In the genomic region with DNA sequence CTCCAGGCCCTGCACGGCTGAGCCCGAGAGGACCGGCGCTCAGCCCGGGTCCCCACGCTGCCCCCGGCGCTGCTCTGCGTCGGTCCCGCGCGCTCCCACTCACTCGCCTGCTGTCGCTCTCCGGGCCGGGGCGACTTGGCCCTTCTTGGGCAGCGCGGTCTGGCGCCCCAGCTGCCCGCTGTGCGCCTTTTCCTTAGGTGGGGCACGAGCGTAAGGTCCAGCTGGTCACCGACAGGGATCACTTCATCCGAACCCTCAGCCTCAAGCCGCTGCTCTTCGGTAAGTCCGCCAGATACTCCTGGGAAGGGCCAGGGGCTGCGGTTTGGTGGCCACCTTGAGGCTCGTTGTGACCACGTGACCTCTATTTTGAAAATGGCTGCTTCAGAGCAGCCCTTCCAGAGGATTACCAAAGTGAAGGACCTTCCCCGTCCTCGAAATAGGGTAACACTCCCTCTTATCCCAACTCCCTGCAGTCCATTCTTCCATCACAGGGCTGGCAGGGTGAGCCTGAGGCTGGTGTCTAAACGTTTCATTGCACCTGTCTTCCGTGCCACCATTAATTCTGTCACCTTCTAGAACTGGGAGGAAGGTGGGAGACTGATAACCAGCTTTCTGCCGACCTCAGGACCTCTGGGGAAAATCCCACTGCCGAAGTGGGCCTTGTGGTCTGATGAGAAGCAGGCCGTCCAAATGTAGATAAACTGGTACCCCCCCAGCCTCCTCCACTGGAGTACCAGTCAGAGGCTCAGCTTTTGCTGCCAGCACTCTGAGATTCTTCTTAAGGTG, we compare ENCODE assay signal across 1 cellular context.
TF ChIP-seq lines count a peak whose summit lies in the region.

No MANE protein-coding gene starts in this region.

TF ChIP-seq in H1, 55 proteins besides CTCF, POLR2A, EP300 and RAD21 (continued from another document):
- TF ChIP-seq, protein P1, sequence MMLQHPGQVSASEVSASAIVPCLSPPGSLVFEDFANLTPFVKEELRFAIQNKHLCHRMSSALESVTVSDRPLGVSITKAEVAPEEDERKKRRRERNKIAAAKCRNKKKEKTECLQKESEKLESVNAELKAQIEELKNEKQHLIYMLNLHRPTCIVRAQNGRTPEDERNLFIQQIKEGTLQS (IDR thresholded peaks at IDR 0.05; ENCODE audit: insufficient read depth, low read depth, low read length), result no peak
- TF ChIP-seq EGR1 (IDR thresholded peaks at IDR 0.05; ENCODE audit: borderline replicate concordance, low read depth, low read length), result no peak
- TF ChIP-seq SIRT6 (IDR thresholded peaks at IDR 0.05; ENCODE audit: low read length), result no peak
- TF ChIP-seq CHD1 (IDR thresholded peaks at IDR 0.05; ENCODE audit: low read depth, low read length), result no peak
- TF ChIP-seq SP2 (IDR thresholded peaks at IDR 0.05; ENCODE audit: low read length), result no peak
- no peak for TF ChIP-seq BCL11A (IDR thresholded peaks at IDR 0.05; ENCODE audit: low read depth in 2 of 2, low read length in 2 of 2)
- TF ChIP-seq POLR2AphosphoS5 (IDR thresholded peaks at IDR 0.05; ENCODE audit: low read depth, low read length), result peak; percentile 35; the same call in 1 of the 2 replicates
- TF ChIP-seq CEBPB (IDR thresholded peaks at IDR 0.05; ENCODE audit: low read depth, low read length), result no peak
- 0 out of 2 replicates have a peak, but pooled peaks have one; percentile 14 for TF ChIP-seq PHF8 (conservative IDR thresholded peaks at IDR 0.05; ENCODE audit: low read depth, low read length)
- TF ChIP-seq CHD2 (IDR thresholded peaks at IDR 0.05; ENCODE audit: low read length), result no peak
- TF ChIP-seq SAP30 (IDR thresholded peaks at IDR 0.05; ENCODE audit: insufficient read depth, insufficient replicate concordance, low read length), result peak; percentile 38
- TF ChIP-seq JUND (IDR thresholded peaks at IDR 0.05; ENCODE audit: low read length), result no peak
- TF ChIP-seq RFX5 (IDR thresholded peaks at IDR 0.05; ENCODE audit: borderline replicate concordance, low read depth, low read length), result no peak
- peak; percentile 92 for TF ChIP-seq YY1 (IDR thresholded peaks at IDR 0.05; ENCODE audit: low read depth, low read length)
- TF ChIP-seq SP4 (IDR thresholded peaks at IDR 0.05; ENCODE audit: low read length), result 0 out of 2 replicates have a peak, but pooled peaks have one; percentile 40
- TF ChIP-seq NANOG (IDR thresholded peaks at IDR 0.05; ENCODE audit: insufficient read depth, low read depth, low read length, poor library complexity, severe bottlenecking), result no peak
- TF ChIP-seq, protein P2, sequence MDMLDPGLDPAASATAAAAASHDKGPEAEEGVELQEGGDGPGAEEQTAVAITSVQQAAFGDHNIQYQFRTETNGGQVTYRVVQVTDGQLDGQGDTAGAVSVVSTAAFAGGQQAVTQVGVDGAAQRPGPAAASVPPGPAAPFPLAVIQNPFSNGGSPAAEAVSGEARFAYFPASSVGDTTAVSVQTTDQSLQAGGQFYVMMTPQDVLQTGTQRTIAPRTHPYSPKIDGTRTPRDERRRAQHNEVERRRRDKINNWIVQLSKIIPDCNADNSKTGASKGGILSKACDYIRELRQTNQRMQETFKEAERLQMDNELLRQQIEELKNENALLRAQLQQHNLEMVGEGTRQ (IDR thresholded peaks at IDR 0.05; ENCODE audit: low read length), result peak; percentile 81
- no peak for TF ChIP-seq FOSL1 (IDR thresholded peaks at IDR 0.05; ENCODE audit: insufficient read depth, low read depth, low read length)
- TF ChIP-seq, protein P3, sequence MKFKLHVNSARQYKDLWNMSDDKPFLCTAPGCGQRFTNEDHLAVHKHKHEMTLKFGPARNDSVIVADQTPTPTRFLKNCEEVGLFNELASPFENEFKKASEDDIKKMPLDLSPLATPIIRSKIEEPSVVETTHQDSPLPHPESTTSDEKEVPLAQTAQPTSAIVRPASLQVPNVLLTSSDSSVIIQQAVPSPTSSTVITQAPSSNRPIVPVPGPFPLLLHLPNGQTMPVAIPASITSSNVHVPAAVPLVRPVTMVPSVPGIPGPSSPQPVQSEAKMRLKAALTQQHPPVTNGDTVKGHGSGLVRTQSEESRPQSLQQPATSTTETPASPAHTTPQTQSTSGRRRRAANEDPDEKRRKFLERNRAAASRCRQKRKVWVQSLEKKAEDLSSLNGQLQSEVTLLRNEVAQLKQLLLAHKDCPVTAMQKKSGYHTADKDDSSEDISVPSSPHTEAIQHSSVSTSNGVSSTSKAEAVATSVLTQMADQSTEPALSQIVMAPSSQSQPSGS (IDR thresholded peaks at IDR 0.05; ENCODE audit: low read length), result 0 out of 2 replicates have a peak, but pooled peaks have one; percentile 32
- peak; percentile 44 for TF ChIP-seq TAF7 (optimal IDR thresholded peaks at IDR 0.05; ENCODE audit: borderline replicate concordance, low read depth, low read length)
